Comparison of ENCODE assay signal across 8 cellular contexts in the genomic region with DNA sequence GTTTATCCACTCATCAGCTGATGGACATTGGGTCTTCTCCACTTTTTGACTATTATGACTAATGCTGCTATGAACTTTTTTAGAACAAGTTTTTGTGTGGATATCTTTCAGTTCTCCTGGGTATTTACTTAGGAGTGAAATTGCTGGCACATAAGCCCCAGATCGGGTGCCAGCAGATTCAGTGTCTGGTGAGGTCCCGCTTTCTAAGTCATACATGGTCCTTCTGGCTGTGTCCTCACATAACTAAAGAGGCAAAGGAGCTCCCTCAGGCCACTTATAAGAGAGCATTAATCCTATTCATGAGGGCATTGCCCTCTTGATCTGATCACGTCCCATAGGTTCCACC. TPM values are rescaled to one million over a fixed set of nuclear protein-coding genes. Genes with fewer than 3 reads are reported as not detected.
A peak's percentile ranks its signal among the peaks of the same experiment; 100 is the strongest.
DNase-seq lines count a peak whose midpoint lies in the region; ATAC-seq and TF ChIP-seq lines count a peak whose summit lies in the region.

No MANE protein-coding gene starts in this region.

- peak overlapping the region; percentile 94 for H3K27ac Mint-ChIP-seq in stimulated activated memory B cell treated with anti-CD40 and anti-IgM and Interleukin-4, amounts not matched to agents 10 μg/mL and 1 μg/mL and 100 μg/mL, for 72 hours

- peak overlapping the region; percentile 48; the same call in 1 of the 2 replicates for H3K27ac ChIP-seq in SK-N-MC
- H3K27ac ChIP-seq in gastroesophageal sphincter: peak overlapping the region; percentile 45 to 86 (median 86)

- H3K36me3 ChIP-seq in SK-N-MC (ENCODE audit: insufficient read depth, low read length) (peaks cover 28% of the 10 kb centered on the region), gastroesophageal sphincter (peaks cover 0 to 33% of the 10 kb centered on the region in 2 donors)

- no peak for TF ChIP-seq CTCF in gastroesophageal sphincter (IDR thresholded peaks at IDR 0.05)

- TF ChIP-seq EP300 in gastroesophageal sphincter (IDR thresholded peaks at IDR 0.05): no peak

- H3K27me3 ChIP-seq in gastroesophageal sphincter: no peaks in the 10 kb centered on the region

- peak overlapping the region; percentile 85 for H3K4me3 ChIP-seq in SK-N-MC
- peak overlapping the region; percentile 70 to 89 for H3K4me3 ChIP-seq in gastroesophageal sphincter

- H3K9me3 ChIP-seq in SK-N-MC (ENCODE audit: low read depth, low read length) (peaks cover 5% of the 10 kb centered on the region; the same call in 1 of the 2 replicates), gastroesophageal sphincter (peaks cover 0 to 75% (median 0%) of the 10 kb centered on the region in 3 donors)

- H3K4me1 ChIP-seq in gastroesophageal sphincter: peaks cover 0 to 21% (median 5%) of the 10 kb centered on the region in 3 donors

- peak overlapping the region; percentile 100 for H3K4me3 Mint-ChIP-seq in stimulated activated memory B cell treated with anti-CD40 and anti-IgM and Interleukin-4, amounts not matched to agents 10 μg/mL and 1 μg/mL and 100 μg/mL, for 72 hours

- DNase-seq in SK-N-MC (ENCODE audit: low read depth, low spot score) (no peak), NAMALWA (ENCODE audit: low spot score) (no peak), COLO829 (ENCODE audit: low spot score) (no peak), HuH-7 (ENCODE audit: low spot score) (no peak)
- DNase-seq in stimulated activated CD8-positive, alpha-beta memory T cell treated with anti-CD3 and anti-CD28 coated beads, Interleukin-4, amount 100 ng/mL, for 48 hours: no peak

- ATAC-seq in GM19467 (IDR thresholded peaks at IDR 0.05; ENCODE audit: unreplicated experiment): peak; percentile 19
- ATAC-seq in gastroesophageal sphincter: no peak
- ATAC-seq in stimulated activated memory B cell treated with anti-CD40 and anti-IgM and Interleukin-4, amounts not matched to agents 10 μg/mL and 1 μg/mL and 100 μg/mL, for 72 hours: no peak

- H3K27me3 Mint-ChIP-seq in stimulated activated memory B cell treated with anti-CD40 and anti-IgM and Interleukin-4, amounts not matched to agents 10 μg/mL and 1 μg/mL and 100 μg/mL, for 72 hours: no peaks in the 10 kb centered on the region

- no peak overlapping the region for H3K9ac ChIP-seq in SK-N-MC (ENCODE audit: insufficient read length)

- H3K4me1 Mint-ChIP-seq in stimulated activated memory B cell treated with anti-CD40 and anti-IgM and Interleukin-4, amounts not matched to agents 10 μg/mL and 1 μg/mL and 100 μg/mL, for 72 hours: peaks cover 27% of the 10 kb centered on the region

- TF ChIP-seq POLR2A in gastroesophageal sphincter (IDR thresholded peaks at IDR 0.05): no peak

- H3K9me3 Mint-ChIP-seq in stimulated activated memory B cell treated with anti-CD40 and anti-IgM and Interleukin-4, amounts not matched to agents 10 μg/mL and 1 μg/mL and 100 μg/mL, for 72 hours: peaks cover 9% of the 10 kb centered on the region

- H3K36me3 Mint-ChIP-seq in stimulated activated memory B cell treated with anti-CD40 and anti-IgM and Interleukin-4, amounts not matched to agents 10 μg/mL and 1 μg/mL and 100 μg/mL, for 72 hours: peaks cover 35% of the 10 kb centered on the region

- WGBS in gastroesophageal sphincter (ENCODE audit: low coverage in 1 of 2), 2 donors: 53 to 60% methylated on average over 1 to 3 of the region's 3 CpGs

RNA-seq across cellular contexts. Expression of a gene that starts 0.6 kb away (rescaled TPM):
- total RNA-seq in gastroesophageal sphincter: 10 to 100 TPM; 14.7 to 28.2 (median 20.5) TPM

RNA-seq across cellular contexts. Expression of a gene that starts 22.9 kb away (rescaled TPM):
- 1 to 10 TPM; 6.7 to 9.3 (median 7.1) TPM for total RNA-seq in gastroesophageal sphincter

RNA-seq across cellular contexts. Expression of a gene that starts 48.0 kb away (rescaled TPM):
- 10 to 100 TPM; 10.6 to 19.3 (median 14.7) TPM for total RNA-seq in gastroesophageal sphincter

RNA-seq across cellular contexts. Expression of a gene that starts 51.1 kb away (rescaled TPM):
- 1 to 10 TPM; 4.3 to 4.5 (median 4.4) TPM for total RNA-seq in gastroesophageal sphincter
